7 cellular contexts compared by ENCODE assay signal in the genomic region with DNA sequence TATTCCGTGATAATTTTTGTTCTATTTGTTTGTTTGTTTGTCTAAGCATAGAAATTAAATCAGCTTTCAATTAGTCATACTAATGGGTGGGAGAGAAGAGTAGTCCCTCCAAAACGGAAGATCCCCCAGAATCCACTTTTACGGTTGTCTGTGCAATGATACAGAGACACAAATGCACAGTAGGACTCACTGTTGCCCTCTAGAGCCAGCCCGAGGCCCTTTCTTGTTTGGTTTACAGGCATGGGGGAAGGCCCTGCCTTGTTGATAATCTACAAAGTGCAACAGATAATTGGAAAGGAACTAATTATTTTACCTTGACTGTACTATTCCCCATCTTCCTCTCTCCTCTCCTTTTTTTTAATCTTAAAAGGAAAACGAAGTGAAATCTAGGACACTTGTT.
DNase-seq lines count a peak whose midpoint lies in the region; ATAC-seq, FAIRE-seq and TF ChIP-seq lines count a peak whose summit lies in the region.

No MANE protein-coding gene starts in this region.

- intact Hi-C loops in pancreas (cut with DNase I) = no loop called here

- H3K27me3 Mint-ChIP-seq in WTC11 (ENCODE audit: low read depth) (no peaks in the 10 kb centered on the region), endothelial cell (ENCODE audit: unreplicated experiment) (peaks cover 2% of the 10 kb centered on the region)

- H3K4me3 Mint-ChIP-seq in WTC11 (no peak overlapping the region), endothelial cell (ENCODE audit: unreplicated experiment) (no peak overlapping the region)

- H3K27ac ChIP-seq in Karpas-422 (ENCODE audit: low read length) (no peak overlapping the region), pancreas (no peak overlapping the region)

- TF ChIP-seq CTCF in WTC11 (IDR thresholded peaks at IDR 0.05) (peak; percentile 31; the same call in 1 of the 2 replicates), endothelial cell (IDR thresholded peaks at IDR 0.05; ENCODE audit: unreplicated experiment) (peak; percentile 13), pancreas (IDR thresholded peaks at IDR 0.05) (peak in 3 of 4 donors; percentile 15 to 24 (median 22))

- DNase-seq in G401 (ENCODE audit: low spot score) (peak; percentile 10), Karpas-422 (peak; percentile 81), WTC11 (ENCODE audit: low spot score) (peak; percentile 65), endothelial cell (ENCODE audit: low spot score) (peak; percentile 58), pancreas (no peak), NCI-H2081 treated with DMSO at 0.1 percent for 48 hours (lab: John Stamatoyannopoulos, UW) (no peak)

- H3K36me3 ChIP-seq in Karpas-422 (ENCODE audit: insufficient read depth, low read length) = no peaks in the 10 kb centered on the region
- H3K36me3 ChIP-seq in pancreas = no peaks in the 10 kb centered on the region

- FAIRE-seq in pancreas (lab: Jason Lieb, UNC) = no peak

- H3K9ac ChIP-seq in Karpas-422 (ENCODE audit: low read length) = no peak overlapping the region

- H3K4me3 ChIP-seq in Karpas-422 (ENCODE audit: low read length) (no peak overlapping the region), pancreas (no peak overlapping the region)

- peaks cover 11% of the 10 kb centered on the region for H3K36me3 Mint-ChIP-seq in WTC11
- H3K36me3 Mint-ChIP-seq in endothelial cell (ENCODE audit: low read depth, unreplicated experiment) = no peaks in the 10 kb centered on the region

- H4K20me1 ChIP-seq in Karpas-422 (ENCODE audit: insufficient read depth, low read depth, low read length) = no peaks in the 10 kb centered on the region

- H3K4me1 ChIP-seq in Karpas-422 (ENCODE audit: low read length) (peaks cover 14% of the 10 kb centered on the region), pancreas (no peaks in the 10 kb centered on the region)

- H3K4me2 ChIP-seq in Karpas-422 (ENCODE audit: low read depth, low read length, poor library complexity, severe bottlenecking) = no peak overlapping the region

- in situ Hi-C loops in G401 (cut with HindIII; ENCODE audit: low sequenced_read_pairs) = no loop called here

- POLR2A ChIA-PET in WTC11 (lab: Charles Lee) = no interaction called here

- ATAC-seq in WTC11 = peak; percentile 73
- ATAC-seq in pancreas = peak in 3 of 4 donors; percentile 51 to 59 (median 58)
- no peak for ATAC-seq in GM21367 (IDR thresholded peaks at IDR 0.05; ENCODE audit: unreplicated experiment)

- H3K79me2 ChIP-seq in Karpas-422 (ENCODE audit: low read length) = no peaks in the 10 kb centered on the region

- H3K27ac Mint-ChIP-seq in WTC11 = no peak overlapping the region
- no peak overlapping the region for H3K27ac Mint-ChIP-seq in endothelial cell (ENCODE audit: unreplicated experiment)

- H3K9me3 ChIP-seq in Karpas-422 (ENCODE audit: low read length) (no peaks in the 10 kb centered on the region), pancreas (no peaks in the 10 kb centered on the region)

- H3K9me2 ChIP-seq in Karpas-422 (replicated peaks; ENCODE audit: insufficient read depth, low read length) = no peaks in the 10 kb centered on the region

- H2AFZ ChIP-seq in Karpas-422 (ENCODE audit: low read length) = no peak overlapping the region

- H3K27me3 ChIP-seq in Karpas-422 (ENCODE audit: low read length) = no peaks in the 10 kb centered on the region
- H3K27me3 ChIP-seq in pancreas = no peaks in the 10 kb centered on the region

- CTCF ChIA-PET in WTC11 (lab: Charles Lee) = interaction anchor here (0.8 to 1.0 kb wide), 4 partner anchors 13 to 85 kb away, joined by 3 read pairs; no protein-coding TSS in a partner anchor

- H3K9me3 Mint-ChIP-seq in WTC11 (peaks cover 11% of the 10 kb centered on the region; the same call in 1 of the 2 replicates), endothelial cell (ENCODE audit: unreplicated experiment) (no peaks in the 10 kb centered on the region)

- H3K4me1 Mint-ChIP-seq in WTC11 (peaks cover 34% of the 10 kb centered on the region), endothelial cell (ENCODE audit: unreplicated experiment) (peaks cover 12% of the 10 kb centered on the region)

- WGBS in pancreas, 2 donors = 30 to 34% methylated on average over 5 of the region's 5 CpGs

TF ChIP-seq in WTC11, 78 proteins besides CTCF, POLR2A, EP300 and RAD21:
- TF ChIP-seq JUN (CRISPR knock-in tag; IDR thresholded peaks at IDR 0.05) = no peak
- TF ChIP-seq MYBL2 (CRISPR knock-in tag; IDR thresholded peaks at IDR 0.05) = no peak
- TF ChIP-seq, protein P1, sequence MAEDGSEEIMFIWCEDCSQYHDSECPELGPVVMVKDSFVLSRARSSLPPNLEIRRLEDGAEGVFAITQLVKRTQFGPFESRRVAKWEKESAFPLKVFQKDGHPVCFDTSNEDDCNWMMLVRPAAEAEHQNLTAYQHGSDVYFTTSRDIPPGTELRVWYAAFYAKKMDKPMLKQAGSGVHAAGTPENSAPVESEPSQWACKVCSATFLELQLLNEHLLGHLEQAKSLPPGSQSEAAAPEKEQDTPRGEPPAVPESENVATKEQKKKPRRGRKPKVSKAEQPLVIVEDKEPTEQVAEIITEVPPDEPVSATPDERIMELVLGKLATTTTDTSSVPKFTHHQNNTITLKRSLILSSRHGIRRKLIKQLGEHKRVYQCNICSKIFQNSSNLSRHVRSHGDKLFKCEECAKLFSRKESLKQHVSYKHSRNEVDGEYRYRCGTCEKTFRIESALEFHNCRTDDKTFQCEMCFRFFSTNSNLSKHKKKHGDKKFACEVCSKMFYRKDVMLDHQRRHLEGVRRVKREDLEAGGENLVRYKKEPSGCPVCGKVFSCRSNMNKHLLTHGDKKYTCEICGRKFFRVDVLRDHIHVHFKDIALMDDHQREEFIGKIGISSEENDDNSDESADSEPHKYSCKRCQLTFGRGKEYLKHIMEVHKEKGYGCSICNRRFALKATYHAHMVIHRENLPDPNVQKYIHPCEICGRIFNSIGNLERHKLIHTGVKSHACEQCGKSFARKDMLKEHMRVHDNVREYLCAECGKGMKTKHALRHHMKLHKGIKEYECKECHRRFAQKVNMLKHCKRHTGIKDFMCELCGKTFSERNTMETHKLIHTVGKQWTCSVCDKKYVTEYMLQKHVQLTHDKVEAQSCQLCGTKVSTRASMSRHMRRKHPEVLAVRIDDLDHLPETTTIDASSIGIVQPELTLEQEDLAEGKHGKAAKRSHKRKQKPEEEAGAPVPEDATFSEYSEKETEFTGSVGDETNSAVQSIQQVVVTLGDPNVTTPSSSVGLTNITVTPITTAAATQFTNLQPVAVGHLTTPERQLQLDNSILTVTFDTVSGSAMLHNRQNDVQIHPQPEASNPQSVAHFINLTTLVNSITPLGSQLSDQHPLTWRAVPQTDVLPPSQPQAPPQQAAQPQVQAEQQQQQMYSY (CRISPR knock-in tag; IDR thresholded peaks at IDR 0.05) = no peak
- TF ChIP-seq NFATC4 (CRISPR knock-in tag; IDR thresholded peaks at IDR 0.05) = no peak
- no peak for TF ChIP-seq RORB (CRISPR knock-in tag; IDR thresholded peaks at IDR 0.05)
- no peak for TF ChIP-seq NR1H2 (CRISPR knock-in tag; IDR thresholded peaks at IDR 0.05)
- no peak for TF ChIP-seq GABPB1 (CRISPR knock-in tag; IDR thresholded peaks at IDR 0.05)

Comparison
In these comparisons a context has a peak if more than half of its experiments do, and no peak if none do; other contexts are left out.
1. DNase-seq: peak in G401 (single experiment), Karpas-422 (single experiment), WTC11 (single experiment) and endothelial cell (single experiment); none in pancreas (0 of 6) and NCI-H2081 treated with DMSO at 0.1 percent for 48 hours (single experiment).
2. Peak in every context shown above with its lines, with median percentiles within 50 percentile points of each other: CTCF ChIP-seq.